Comparison of ENCODE assay signal across 18 cellular contexts in the genomic region with DNA sequence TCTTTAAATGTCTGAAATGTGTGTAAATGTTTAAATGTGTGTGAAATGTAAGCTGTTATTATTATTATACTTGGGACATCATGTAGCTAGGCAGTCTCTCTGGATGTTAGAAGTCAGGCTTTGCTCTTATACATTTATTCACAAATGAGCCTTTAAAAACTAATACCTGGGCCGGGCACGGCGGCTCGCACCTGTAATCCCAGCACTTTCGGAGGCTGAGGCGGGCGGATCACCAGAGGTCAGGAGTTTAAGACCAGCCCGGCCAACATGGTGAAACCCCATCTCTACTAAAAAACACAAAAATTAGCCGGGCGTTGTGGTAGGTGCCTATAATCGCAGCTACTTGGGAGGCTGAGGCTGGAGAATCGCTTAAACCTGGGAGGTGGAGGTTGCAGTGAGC. TPM values are rescaled to one million over a fixed set of nuclear protein-coding genes. Genes with fewer than 3 reads are reported as not detected.
DNase-seq lines count a peak whose midpoint lies in the region; ATAC-seq and TF ChIP-seq lines count a peak whose summit lies in the region.
"Had no signal": no experiment of that assay in that cellular context is flagged by ENCODE, and none has a peak within 500 bp of the region (broad histone marks: within the 10 kb centered on the region; RNA-seq: fewer than 3 reads in every experiment).

No MANE protein-coding gene starts in this region.

- no peaks in the 10 kb centered on the region for H3K9me3 ChIP-seq in endodermal cell (ENCODE audit: control insufficient read depth, low read length)
- H3K9me3 ChIP-seq in tibial artery, result no peaks in the 10 kb centered on the region
- H3K9me3 ChIP-seq: A549, BE2C, BLaER1, Caco-2 had no signal

- H3K27me3 Mint-ChIP-seq in GM23338 (ENCODE audit: insufficient read depth, low read depth, poor library complexity) (peaks cover 9% of the 10 kb centered on the region), endodermal cell (ENCODE audit: insufficient read depth) (no peaks in the 10 kb centered on the region), neural crest cell (ENCODE audit: low read depth) (no peaks in the 10 kb centered on the region)
- H3K27me3 Mint-ChIP-seq: CD4-positive, CD25-positive, alpha-beta regulatory T cell had no signal

- H3K9me3 Mint-ChIP-seq in GM23338, result no peaks in the 10 kb centered on the region; the same call in 2 of the 3 replicates
- no peaks in the 10 kb centered on the region for H3K9me3 Mint-ChIP-seq in endodermal cell
- no peaks in the 10 kb centered on the region for H3K9me3 Mint-ChIP-seq in neural crest cell
- H3K9me3 Mint-ChIP-seq: CD14-positive monocyte; CD4-positive, CD25-positive, alpha-beta regulatory T cell; CD8-positive, alpha-beta T cell had no signal

- H3K4me1 ChIP-seq in GM23338 (ENCODE audit: insufficient read depth) (peaks cover 1% of the 10 kb centered on the region), endodermal cell (ENCODE audit: control insufficient read depth, insufficient read depth, low read length) (no peaks in the 10 kb centered on the region), tibial artery (no peaks in the 10 kb centered on the region)
- H3K4me1 ChIP-seq: BE2C, BLaER1 had no signal

- H3K27me3 ChIP-seq in GM23338 (ENCODE audit: insufficient read depth), result no peaks in the 10 kb centered on the region
- H3K27me3 ChIP-seq in endodermal cell (ENCODE audit: control insufficient read depth, insufficient read depth, low read length, poor library complexity, severe bottlenecking), result no peaks in the 10 kb centered on the region
- H3K27me3 ChIP-seq in tibial artery, result no peaks in the 10 kb centered on the region
- H3K27me3 ChIP-seq: BE2C, BLaER1 had no signal

- no peak overlapping the region for H3K9ac ChIP-seq in endodermal cell (ENCODE audit: extremely low read depth, low read length, poor library complexity, severe bottlenecking)
- H3K9ac ChIP-seq: BLaER1 had no signal

- H3K4me1 Mint-ChIP-seq in GM23338, result peaks cover 5% of the 10 kb centered on the region
- H3K4me1 Mint-ChIP-seq in endodermal cell, result peaks cover 6% of the 10 kb centered on the region
- no peaks in the 10 kb centered on the region for H3K4me1 Mint-ChIP-seq in neural crest cell
- H3K4me1 Mint-ChIP-seq: CD14-positive monocyte had no signal

- H4K20me1 ChIP-seq in GM23338 (replicated peaks; ENCODE audit: insufficient read depth), result peaks cover 8% of the 10 kb centered on the region; the same call in 1 of the 2 replicates

- H3K36me3 ChIP-seq in GM23338 (ENCODE audit: insufficient read depth) (peaks cover 51% of the 10 kb centered on the region), endodermal cell (ENCODE audit: control insufficient read depth, insufficient read depth, low read length) (peaks cover 91% of the 10 kb centered on the region), tibial artery (peaks cover 59 to 87% (median 64%) of the 10 kb centered on the region in 3 donors)

- H3K79me2 ChIP-seq in GM23338 (replicated peaks; ENCODE audit: insufficient read depth), result no peaks in the 10 kb centered on the region

- intact Hi-C loops in tibial artery (cut with DNase I; ENCODE audit: low total_unique reads), result no loop called here

- H3F3A ChIP-seq in GM23338 (replicated peaks; ENCODE audit: low read depth), result 0 out of 2 replicates have a peak, but pooled peaks cover 4% of the 10 kb centered on the region

- no peaks in the 10 kb centered on the region for H3K9me2 ChIP-seq in GM23338 (ENCODE audit: insufficient read depth)

- H3K36me3 Mint-ChIP-seq in GM23338 (ENCODE audit: low read depth) (peaks cover 60% of the 10 kb centered on the region), endodermal cell (ENCODE audit: low read depth) (peaks cover 82% of the 10 kb centered on the region), neural crest cell (ENCODE audit: low read depth) (peaks cover 31% of the 10 kb centered on the region)

- H3K4me3 Mint-ChIP-seq in GM23338 (no peak overlapping the region), endodermal cell (no peak overlapping the region), neural crest cell (no peak overlapping the region)
- H3K4me3 Mint-ChIP-seq: CD14-positive monocyte; CD4-positive, CD25-positive, alpha-beta regulatory T cell; CD8-positive, alpha-beta T cell had no signal

- no peak for DNase-seq in GM23338 (ENCODE audit: low spot score)
- no peak for DNase-seq in endodermal cell
- no peak for DNase-seq in neural crest cell (ENCODE audit: low read depth, low spot score)
- no peak for DNase-seq in inferior parietal cortex (ENCODE audit: extremely low spot score)
- DNase-seq in NCI-H1417 treated with DMSO at 0.1 percent for 48 hours (lab: John Stamatoyannopoulos, UW), result no peak
- no peak for DNase-seq in tibial artery
- DNase-seq: BE2C; C1 segment of cervical spinal cord; Calu3; CD4-positive, CD25-positive, alpha-beta regulatory T cell; CD8-positive, alpha-beta T cell; DMS79 treated with DMSO at 0.1 percent for 48 hours; GF-D8 had no signal

- H3K27ac Mint-ChIP-seq in GM23338, result peak overlapping the region; percentile 40; the same call in 1 of the 2 replicates
- peak overlapping the region; percentile 52 for H3K27ac Mint-ChIP-seq in endodermal cell
- H3K27ac Mint-ChIP-seq in neural crest cell (ENCODE audit: unreplicated experiment), result peak overlapping the region; percentile 35
- H3K27ac Mint-ChIP-seq: CD8-positive, alpha-beta T cell had no signal

- H3K27ac ChIP-seq in GM23338 (ENCODE audit: low read depth) (0 out of 2 replicates have a peak overlapping the region, but pooled peaks have one; percentile 57), endodermal cell (ENCODE audit: low read depth, low read length) (no peak overlapping the region), tibial artery (no peak overlapping the region)
- H3K27ac ChIP-seq: 22Rv1, A549, BLaER1 had no signal

- H2AFZ ChIP-seq in GM23338, result no peak overlapping the region

- no peak for ATAC-seq in GM23338
- ATAC-seq: A549; CD8-positive, alpha-beta T cell had no signal

- 87 to 95% methylated on average over 7 to 12 of the region's 12 CpGs for WGBS in endodermal cell (ENCODE audit: insufficient coverage in 1 of 2, insufficient read length in 1 of 2), 2 experiments

- TF ChIP-seq CTCF in GM23338 (conservative IDR thresholded peaks at IDR 0.05; ENCODE audit: low read depth in 2 of 2) (no peak), endodermal cell (conservative IDR thresholded peaks at IDR 0.05) (no peak), neural crest cell (conservative IDR thresholded peaks at IDR 0.05) (no peak), tibial artery (IDR thresholded peaks at IDR 0.05) (no peak)

- H3K4me3 ChIP-seq in GM23338 (no peak overlapping the region), endodermal cell (ENCODE audit: low read length) (no peak overlapping the region), tibial artery (no peak overlapping the region)
- H3K4me3 ChIP-seq: A549, BLaER1 had no signal

- H3K4me2 ChIP-seq in GM23338, result no peak overlapping the region
- H3K4me2 ChIP-seq: A549, BLaER1 had no signal

TF ChIP-seq in GM23338, 12 proteins besides CTCF, POLR2A, EP300 and RAD21 (continues in another document):
- TF ChIP-seq STAT1 (IDR thresholded peaks at IDR 0.05; ENCODE audit: unreplicated experiment) (no peak), NANOG (IDR thresholded peaks at IDR 0.05; ENCODE audit: borderline replicate concordance) (no peak), EZH2phosphoT487 (IDR thresholded peaks at IDR 0.05; ENCODE audit: unreplicated experiment) (no peak), EZH2 (IDR thresholded peaks at IDR 0.05; ENCODE audit: low read depth, unreplicated experiment) (no peak), JUNB (IDR thresholded peaks at IDR 0.05; ENCODE audit: unreplicated experiment) (no peak)
- TF ChIP-seq, protein P1, sequence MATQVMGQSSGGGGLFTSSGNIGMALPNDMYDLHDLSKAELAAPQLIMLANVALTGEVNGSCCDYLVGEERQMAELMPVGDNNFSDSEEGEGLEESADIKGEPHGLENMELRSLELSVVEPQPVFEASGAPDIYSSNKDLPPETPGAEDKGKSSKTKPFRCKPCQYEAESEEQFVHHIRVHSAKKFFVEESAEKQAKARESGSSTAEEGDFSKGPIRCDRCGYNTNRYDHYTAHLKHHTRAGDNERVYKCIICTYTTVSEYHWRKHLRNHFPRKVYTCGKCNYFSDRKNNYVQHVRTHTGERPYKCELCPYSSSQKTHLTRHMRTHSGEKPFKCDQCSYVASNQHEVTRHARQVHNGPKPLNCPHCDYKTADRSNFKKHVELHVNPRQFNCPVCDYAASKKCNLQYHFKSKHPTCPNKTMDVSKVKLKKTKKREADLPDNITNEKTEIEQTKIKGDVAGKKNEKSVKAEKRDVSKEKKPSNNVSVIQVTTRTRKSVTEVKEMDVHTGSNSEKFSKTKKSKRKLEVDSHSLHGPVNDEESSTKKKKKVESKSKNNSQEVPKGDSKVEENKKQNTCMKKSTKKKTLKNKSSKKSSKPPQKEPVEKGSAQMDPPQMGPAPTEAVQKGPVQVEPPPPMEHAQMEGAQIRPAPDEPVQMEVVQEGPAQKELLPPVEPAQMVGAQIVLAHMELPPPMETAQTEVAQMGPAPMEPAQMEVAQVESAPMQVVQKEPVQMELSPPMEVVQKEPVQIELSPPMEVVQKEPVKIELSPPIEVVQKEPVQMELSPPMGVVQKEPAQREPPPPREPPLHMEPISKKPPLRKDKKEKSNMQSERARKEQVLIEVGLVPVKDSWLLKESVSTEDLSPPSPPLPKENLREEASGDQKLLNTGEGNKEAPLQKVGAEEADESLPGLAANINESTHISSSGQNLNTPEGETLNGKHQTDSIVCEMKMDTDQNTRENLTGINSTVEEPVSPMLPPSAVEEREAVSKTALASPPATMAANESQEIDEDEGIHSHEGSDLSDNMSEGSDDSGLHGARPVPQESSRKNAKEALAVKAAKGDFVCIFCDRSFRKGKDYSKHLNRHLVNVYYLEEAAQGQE (IDR thresholded peaks at IDR 0.05; ENCODE audit: unreplicated experiment), result no peak

RNA-seq across cellular contexts. Expression of gene CTTN, which starts 21.7 kb away (rescaled TPM):
- 327 and 343 TPM in 2 replicates for total RNA-seq in GM23338 (2014; rRNA removed; shearing (Covaris generic))
- 148 and 163 TPM in 2 replicates for polyA plus RNA-seq in GM23338 (2016; fragmentation: Nextera tagmentation; extraction: Ambion mirVana)
- total RNA-seq in endodermal cell (100 to 1,000 TPM; 282 to 283 TPM), neural crest cell (146 and 147 TPM in 2 replicates)
- 150 TPM for polyA plus RNA-seq in endodermal cell (2013, experiment 1 of 2)
- 132 TPM for polyA plus RNA-seq in endodermal cell (2013, experiment 2 of 2)
